In genomic region chr1:208038303-208038702, GRCh38 we compare ENCODE assay signal across 26 cellular contexts.
"Had no signal": no experiment of that assay in that cellular context is flagged by ENCODE, and none has a peak within 500 bp of the region (broad histone marks: within the 10 kb centered on the region; RNA-seq: fewer than 3 reads in every experiment).

No MANE protein-coding gene starts in this region.

- H3K4me1 ChIP-seq: colonic mucosa, gastrocnemius medialis, left lung had no signal

- H3K36me3 Mint-ChIP-seq: memory B cell had no signal

- H3K9me3 Mint-ChIP-seq: dendritic cell treated with granulocyte-macrophage colony-stimulating factor and Interleukin-4, amounts not matched to agents 40 ng/mL and 50 ng/mL, for 4 days; effector memory CD8-positive, alpha-beta T cell; endodermal cell; memory B cell had no signal

- H3K27me3 ChIP-seq: colonic mucosa, esophagus squamous epithelium, gastrocnemius medialis, heart right ventricle, left lung had no signal

- DNase-seq: cerebellar nuclear complex; colonic mucosa; cortex of kidney; effector CD8-positive, alpha-beta T cell; effector memory CD8-positive, alpha-beta T cell; endodermal cell; erythroblast; esophagus squamous epithelium; foreskin fibroblast; foreskin melanocyte; gastrocnemius medialis; glutamatergic neuron; head of caudate nucleus; heart right ventricle; hippocampal formation; left cardiac atrium; left lung; left ventricle myocardium superior; mammary epithelial cell; mesendoderm; midbrain had no signal

- H3K4me1 Mint-ChIP-seq: memory B cell had no signal

- H3K9me3 ChIP-seq: colonic mucosa, esophagus squamous epithelium, gastrocnemius medialis, heart right ventricle, left lung had no signal

- H3K27ac ChIP-seq: colonic mucosa, epithelial cell of prostate, esophagus squamous epithelium, gastrocnemius medialis, heart right ventricle, left lung had no signal

- H3K36me3 ChIP-seq: colonic mucosa had no signal

- H3K4me3 Mint-ChIP-seq: dendritic cell treated with granulocyte-macrophage colony-stimulating factor and Interleukin-4, amounts not matched to agents 40 ng/mL and 50 ng/mL, for 4 days; effector memory CD8-positive, alpha-beta T cell; endodermal cell; memory B cell had no signal

- H3K27ac Mint-ChIP-seq: dendritic cell treated with granulocyte-macrophage colony-stimulating factor and Interleukin-4, amounts not matched to agents 40 ng/mL and 50 ng/mL, for 4 days; effector memory CD8-positive, alpha-beta T cell; endodermal cell; memory B cell had no signal

- H3K4me3 ChIP-seq: colonic mucosa, esophagus squamous epithelium, gastrocnemius medialis, heart right ventricle, left lung, lung had no signal

- ATAC-seq: effector memory CD8-positive, alpha-beta T cell; esophagus mucosa; gastrocnemius medialis; heart right ventricle; left cardiac atrium; left lung; left ventricle myocardium superior had no signal
